ENCODE assay signal across 9 cellular contexts in the genomic region with DNA sequence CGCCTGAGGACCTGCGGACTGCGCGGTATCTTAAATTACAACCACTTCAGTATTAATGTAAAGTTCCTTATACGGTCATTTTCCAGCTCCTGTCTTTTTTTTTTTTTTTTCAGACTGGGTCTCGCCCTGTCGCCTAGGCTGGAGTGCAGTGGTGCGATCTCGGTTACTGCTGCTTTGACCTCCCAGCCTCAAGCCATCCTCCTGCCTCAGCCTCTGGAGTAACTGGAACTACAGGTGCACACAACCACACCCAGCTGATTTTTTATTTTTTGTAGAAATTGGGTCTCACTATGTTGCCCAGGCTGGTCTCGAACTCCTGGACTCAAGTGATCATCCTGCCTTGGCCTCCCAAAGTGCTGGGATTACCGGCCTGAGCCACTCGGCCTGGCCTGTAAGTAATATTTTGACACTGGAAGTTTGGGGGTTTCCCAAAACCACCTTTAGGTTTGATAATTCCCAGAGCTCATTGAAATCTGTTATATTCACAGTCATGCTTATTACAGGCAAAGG. TPM values are rescaled to one million over a fixed set of nuclear protein-coding genes. Genes with fewer than 3 reads are reported as not detected.
A peak's percentile ranks its signal among the peaks of the same experiment; 100 is the strongest.
DNase-seq lines count a peak whose midpoint lies in the region; ATAC-seq and TF ChIP-seq lines count a peak whose summit lies in the region.
"Had no signal": no experiment of that assay in that cellular context is flagged by ENCODE, and none has a peak within 500 bp of the region (broad histone marks: within the 10 kb centered on the region; RNA-seq: fewer than 3 reads in every experiment).

No MANE protein-coding gene starts in this region.

- no peaks in the 10 kb centered on the region for H3K9me3 Mint-ChIP-seq in activated T-cell treated with anti-CD3 and anti-CD28 coated beads, Interleukin-2, amount 50 U/mL, for 24 hours
- no peaks in the 10 kb centered on the region for H3K9me3 Mint-ChIP-seq in immature natural killer cell

- ATAC-seq in GM21423 (IDR thresholded peaks at IDR 0.05; ENCODE audit: unreplicated experiment) = no peak

- peaks cover 6% of the 10 kb centered on the region; the same call in 1 of the 2 replicates for H3F3A ChIP-seq in SU-DHL-6 (ENCODE audit: insufficient read depth)

- H3K27me3 ChIP-seq in SU-DHL-6 (ENCODE audit: low read length) (no peaks in the 10 kb centered on the region), tibial nerve (no peaks in the 10 kb centered on the region)

- no peaks in the 10 kb centered on the region for H4K20me1 ChIP-seq in SU-DHL-6 (ENCODE audit: low read depth, low read length)

- peaks cover 29% of the 10 kb centered on the region for H3K36me3 Mint-ChIP-seq in activated T-cell treated with anti-CD3 and anti-CD28 coated beads, Interleukin-2, amount 50 U/mL, for 24 hours (ENCODE audit: low read depth)
- H3K36me3 Mint-ChIP-seq in immature natural killer cell = peaks cover 0 to 4% (median 0%) of the 10 kb centered on the region in 3 donors

- H3K9me2 ChIP-seq in SU-DHL-6 (replicated peaks; ENCODE audit: insufficient read depth, low read length) = no peaks in the 10 kb centered on the region

- no peak for TF ChIP-seq POLR2A in tibial nerve (IDR thresholded peaks at IDR 0.05)

- peak overlapping the region; percentile 93 for H3K4me3 Mint-ChIP-seq in activated T-cell treated with anti-CD3 and anti-CD28 coated beads, Interleukin-2, amount 50 U/mL, for 24 hours
- peak overlapping the region; percentile 65 to 95 (median 93) for H3K4me3 Mint-ChIP-seq in immature natural killer cell

- no peaks in the 10 kb centered on the region for H3K27me3 Mint-ChIP-seq in activated T-cell treated with anti-CD3 and anti-CD28 coated beads, Interleukin-2, amount 50 U/mL, for 24 hours
- H3K27me3 Mint-ChIP-seq in immature natural killer cell (ENCODE audit: low read depth in 3 of 3) = peaks cover 3 to 8% (median 5%) of the 10 kb centered on the region in 3 donors

- WGBS in tibial nerve, 2 donors = 18% methylated on average over 12 of the region's 12 CpGs

- H3K9ac ChIP-seq in SU-DHL-6 (ENCODE audit: low read length) = peak overlapping the region; percentile 92; the same call in 1 of the 2 replicates

- DNase-seq in activated T-cell treated with anti-CD3 and anti-CD28 coated beads, Interleukin-2, amount 50 U/mL, for 24 hours = no peak
- DNase-seq in activated T-cell treated with anti-CD3 and anti-CD28 coated beads, Interleukin-2, amount 50 U/mL, for 1 hour = no peak
- no peak for DNase-seq in immature natural killer cell
- no peak for DNase-seq in tibial nerve (ENCODE audit: low spot score in 2 of 2)
- DNase-seq in iPS-NIHi11 (ENCODE audit: low spot score) = no peak
- DNase-seq in globus pallidus (ENCODE audit: low spot score) = no peak

- no peak for TF ChIP-seq CTCF in SU-DHL-6 (IDR thresholded peaks at IDR 0.05; ENCODE audit: insufficient read depth, low read length, poor library complexity, severe bottlenecking)
- no peak for TF ChIP-seq CTCF in tibial nerve (IDR thresholded peaks at IDR 0.05)

- H3K36me3 ChIP-seq in SU-DHL-6 (ENCODE audit: low read length) (no peaks in the 10 kb centered on the region; the same call in 1 of the 2 replicates), tibial nerve (peaks cover 0 to 8% (median 0%) of the 10 kb centered on the region in 3 donors)

- H3K4me1 Mint-ChIP-seq in activated T-cell treated with anti-CD3 and anti-CD28 coated beads, Interleukin-2, amount 50 U/mL, for 24 hours (ENCODE audit: low read depth) = peaks cover 40% of the 10 kb centered on the region
- H3K4me1 Mint-ChIP-seq in immature natural killer cell = peaks cover 22 to 33% of the 10 kb centered on the region in 2 donors

- H3K79me2 ChIP-seq in SU-DHL-6 (ENCODE audit: insufficient read depth, low read length) = peaks cover 19% of the 10 kb centered on the region

- no peak overlapping the region for H2AFZ ChIP-seq in SU-DHL-6 (ENCODE audit: low read depth, low read length, severe bottlenecking)

- H3K4me3 ChIP-seq in SU-DHL-6 (ENCODE audit: insufficient read depth, low read length, poor library complexity, severe bottlenecking) = no peak overlapping the region
- peak overlapping the region in 3 of 4 donors; percentile 68 to 84 (median 78) for H3K4me3 ChIP-seq in tibial nerve

- H3K27ac ChIP-seq in SU-DHL-6 (ENCODE audit: low read depth, low read length) = no peak overlapping the region
- peak overlapping the region in 2 of 4 donors; percentile 61 to 88 for H3K27ac ChIP-seq in tibial nerve

- no peak overlapping the region for H3K27ac Mint-ChIP-seq in activated T-cell treated with anti-CD3 and anti-CD28 coated beads, Interleukin-2, amount 50 U/mL, for 24 hours
- H3K27ac Mint-ChIP-seq in immature natural killer cell = peak overlapping the region in 4 of 6 donors; percentile 84 to 93 (median 90)

- H3K9me3 ChIP-seq in SU-DHL-6 (ENCODE audit: insufficient read depth, low read length) (no peaks in the 10 kb centered on the region), tibial nerve (no peaks in the 10 kb centered on the region)

- H3K4me1 ChIP-seq in tibial nerve = peaks cover 0 to 45% (median 15%) of the 10 kb centered on the region in 4 donors

- no peak for TF ChIP-seq EP300 in tibial nerve (IDR thresholded peaks at IDR 0.05)

- H3K4me2 ChIP-seq in SU-DHL-6 (ENCODE audit: low read depth, low read length, poor library complexity, severe bottlenecking) = peak overlapping the region; percentile 20

RNA-seq across cellular contexts. Expression of a gene that starts 0.4 kb away (rescaled TPM):
- polyA plus RNA-seq in immature natural killer cell = 1 to 10 TPM; 5.4 to 6.9 (median 5.7) TPM
- total RNA-seq in tibial nerve = 10 to 100 TPM in 1 of 4 donors, 1 to 10 TPM in 3; 3.0 to 10.2 (median 7.0) TPM

RNA-seq across cellular contexts. Expression of a gene that starts 6.9 kb away (rescaled TPM):
- 10 to 100 TPM; 22.1 to 24.9 (median 22.6) TPM for polyA plus RNA-seq in immature natural killer cell
- total RNA-seq in tibial nerve = 10 to 100 TPM; 14.0 to 27.3 (median 23.4) TPM

RNA-seq across cellular contexts. Expression of a gene that starts 18.1 kb away (rescaled TPM):
- polyA plus RNA-seq in immature natural killer cell = not detected
- not detected for total RNA-seq in tibial nerve
- total RNA-seq: pulmonary artery endothelial cell had no signal

RNA-seq across cellular contexts. Expression of a gene that starts 34.3 kb away (rescaled TPM):
- not detected for polyA plus RNA-seq in immature natural killer cell
- not detected for total RNA-seq in tibial nerve

RNA-seq across cellular contexts. Expression of a gene that starts 52.4 kb away (rescaled TPM):
- 10 to 100 TPM; 50.4 to 65.2 (median 58.6) TPM for polyA plus RNA-seq in immature natural killer cell
- total RNA-seq in tibial nerve = 10 to 100 TPM; 38.4 to 65.5 (median 55.4) TPM
